14 cellular contexts compared by ENCODE assay signal in genomic region chr2:70127920-70128444, GRCh38. TPM values are rescaled to one million over a fixed set of nuclear protein-coding genes. Genes with fewer than 3 reads are reported as not detected.
DNase-seq lines count a peak whose midpoint lies in the region; ATAC-seq, FAIRE-seq and TF ChIP-seq lines count a peak whose summit lies in the region.
"Had no signal": no experiment of that assay in that cellular context is flagged by ENCODE, and none has a peak within 500 bp of the region (broad histone marks: within the 10 kb centered on the region; RNA-seq: fewer than 3 reads in every experiment).

No MANE protein-coding gene starts in this region.

- TF ChIP-seq CTCF in cardiac muscle cell (IDR thresholded peaks at IDR 0.05; ENCODE audit: low read depth, low read length) = no peak
- TF ChIP-seq CTCF in right atrium auricular region (IDR thresholded peaks at IDR 0.05) = no peak
- TF ChIP-seq CTCF in OCI-LY1 (IDR thresholded peaks at IDR 0.05; ENCODE audit: low read length) = no peak
- TF ChIP-seq CTCF in GM12878 (IDR thresholded peaks at IDR 0.05 in 2 of 3, conservative IDR thresholded peaks at IDR 0.05 in 1 of 3; ENCODE audit: control insufficient read depth in 2 of 3, extremely low read depth in 1 of 3, insufficient read depth in 1 of 3, low read depth in 3 of 3, low read length in 3 of 3) = no peak

- DNase-seq in cardiac muscle cell (ENCODE audit: low read depth in 1 of 2, low spot score in 1 of 2) = peak in 1 of 2 donors; percentile 23
- no peak for DNase-seq in right atrium auricular region (ENCODE audit: low spot score)
- no peak for DNase-seq in GM12878 (ENCODE audit: low read depth, low spot score)
- no peak for DNase-seq in stimulated activated effector memory CD8-positive, alpha-beta T cell treated with anti-CD3 and anti-CD28 coated beads, Interleukin-12 subunit alpha, Interleukin-12 subunit beta, amount 100 ng/mL, for 72 hours (ENCODE audit: low spot score in 2 of 2)
- no peak for DNase-seq in GF-D8 (lab: John Stamatoyannopoulos, UW)
- DNase-seq: effector CD4-positive, alpha-beta T cell; NCI-H1105 treated with DMSO at 0.1 percent for 48 hours; NCI-H524 treated with DMSO at 0.1 percent for 48 hours had no signal

- H3F3A ChIP-seq in OCI-LY1 (ENCODE audit: insufficient read depth, low read length) = peaks cover 6% of the 10 kb centered on the region; the same call in 1 of the 2 replicates

- no TSS peak for BruUV-seq in GM12878 (replicated peaks; lab: Mats Ljungman, UMichigan)

- peak overlapping the region; percentile 21; the same call in 1 of the 2 replicates for H3K4me2 ChIP-seq in OCI-LY1 (ENCODE audit: low read length)
- peak overlapping the region; percentile 48 for H3K4me2 ChIP-seq in GM12878 (ENCODE audit: control insufficient read depth, insufficient read depth)

- RAD21 ChIA-PET in GM12878 (lab: Charles Lee; ENCODE audit: unreplicated experiment) = interaction anchor here (0.9 to 14.2 kb wide), 9 partner anchors 8 to 215 kb away, joined by 3 to 234 read pairs (median 5); partner anchors contain the start of genes MXD1 and PCBP1

- H3K9ac ChIP-seq in OCI-LY1 (ENCODE audit: low read length) (no peak overlapping the region; the same call in 1 of the 2 replicates), GM12878 (ENCODE audit: control insufficient read depth, insufficient read depth, low read length) (peak overlapping the region; percentile 26; the same call in 1 of the 2 replicates)

- no peaks in the 10 kb centered on the region for H3K9me3 Mint-ChIP-seq in stimulated activated effector memory CD8-positive, alpha-beta T cell treated with anti-CD3 and anti-CD28 coated beads, Interleukin-12 subunit alpha, Interleukin-12 subunit beta, amount 100 ng/mL, for 72 hours

- H2AFZ ChIP-seq in OCI-LY1 (ENCODE audit: low read length) = no peak overlapping the region
- H2AFZ ChIP-seq in GM12878 (ENCODE audit: control insufficient read depth, low read depth, low read length) = peak overlapping the region; percentile 45

- TF ChIP-seq POLR2A in GM12878 (IDR thresholded peaks at IDR 0.05; ENCODE audit: low read depth, low read length) = no peak

- POLR2A ChIA-PET in GM12878 (lab: Charles Lee) = interaction anchor here (0.9 to 13.9 kb wide), 6 partner anchors 9 to 41 kb away, joined by 3 to 280 read pairs (median 98); partner anchors contain the start of gene PCBP1

- CTCF ChIA-PET in GM12878 (lab: Yijun Ruan, JAX) = interaction anchor here (1.5 to 1.6 kb wide), 2 partner anchors 12 kb away, joined by 4 to 6 read pairs; no protein-coding TSS in a partner anchor

- H3K79me2 ChIP-seq in OCI-LY1 (ENCODE audit: insufficient read depth, low read length) (no peaks in the 10 kb centered on the region), GM12878 (ENCODE audit: control insufficient read depth, insufficient read depth, low read length) (peaks cover 6% of the 10 kb centered on the region)

- H3K4me1 ChIP-seq in cardiac muscle cell (ENCODE audit: low read depth) (peaks cover 35% of the 10 kb centered on the region), right atrium auricular region (peaks cover 0 to 51% of the 10 kb centered on the region in 2 donors), OCI-LY1 (ENCODE audit: insufficient read depth, low read length, severe bottlenecking) (peaks cover 84% of the 10 kb centered on the region), GM12878 (ENCODE audit: control insufficient read depth, insufficient read depth, low read length) (peaks cover 50% of the 10 kb centered on the region)

- no peaks in the 10 kb centered on the region for H4K20me1 ChIP-seq in OCI-LY1 (ENCODE audit: insufficient read depth, low read length)
- H4K20me1 ChIP-seq in GM12878 (ENCODE audit: control insufficient read depth, insufficient read depth) = no peaks in the 10 kb centered on the region

- WGBS in GM12878 (ENCODE audit: insufficient coverage, insufficient replicate concordance, low lambda C conversion rate, missing lambda C conversion rate) = 0% methylated on average over 1 of the region's 1 CpG

- ATAC-seq in GM12878 (no peak), HG02759 (IDR thresholded peaks at IDR 0.05; ENCODE audit: unreplicated experiment) (no peak), GM21737 (IDR thresholded peaks at IDR 0.05; ENCODE audit: unreplicated experiment) (no peak)
- no peak for ATAC-seq in stimulated activated effector memory CD8-positive, alpha-beta T cell treated with anti-CD3 and anti-CD28 coated beads, Interleukin-12 subunit alpha, Interleukin-12 subunit beta, amount 100 ng/mL, for 72 hours
- ATAC-seq: gastroesophageal sphincter, SK-N-SH treated with all-trans-retinoic acid at 6 μM for 48 hours had no signal

- intact Hi-C loops in GM12878 (cut with micrococcal nuclease; ENCODE audit: unreplicated experiment) = no loop called here

- peaks cover 77% of the 10 kb centered on the region for H3K4me1 Mint-ChIP-seq in stimulated activated effector memory CD8-positive, alpha-beta T cell treated with anti-CD3 and anti-CD28 coated beads, Interleukin-12 subunit alpha, Interleukin-12 subunit beta, amount 100 ng/mL, for 72 hours

- H3K27ac Mint-ChIP-seq in stimulated activated effector memory CD8-positive, alpha-beta T cell treated with anti-CD3 and anti-CD28 coated beads, Interleukin-12 subunit alpha, Interleukin-12 subunit beta, amount 100 ng/mL, for 72 hours = peak overlapping the region; percentile 29

- H3K4me3 Mint-ChIP-seq in stimulated activated effector memory CD8-positive, alpha-beta T cell treated with anti-CD3 and anti-CD28 coated beads, Interleukin-12 subunit alpha, Interleukin-12 subunit beta, amount 100 ng/mL, for 72 hours = no peak overlapping the region

- 0 out of 4 replicates have a peak, but pooled peaks of 1 of the 2 experiments have one; percentile 21 for TF ChIP-seq EP300 in GM12878 (IDR thresholded peaks at IDR 0.05; ENCODE audit: borderline replicate concordance in 1 of 2, control insufficient read depth in 1 of 2, low read depth in 2 of 2, low read length in 2 of 2)

- FAIRE-seq in GM12878 (lab: Jason Lieb, UNC) = no peak

- no peaks in the 10 kb centered on the region for H3K36me3 ChIP-seq in cardiac muscle cell
- H3K36me3 ChIP-seq in right atrium auricular region = no peaks in the 10 kb centered on the region
- no peaks in the 10 kb centered on the region for H3K36me3 ChIP-seq in OCI-LY1 (ENCODE audit: insufficient read depth, low read length)
- H3K36me3 ChIP-seq in GM12878 (ENCODE audit: control insufficient read depth in 2 of 2, insufficient read depth in 2 of 2, low read length in 1 of 2) = no peaks in the 10 kb centered on the region
- H3K36me3 ChIP-seq: ascending aorta, gastroesophageal sphincter had no signal

- H3K9me3 ChIP-seq in cardiac muscle cell (ENCODE audit: low read depth) (no peaks in the 10 kb centered on the region), right atrium auricular region (no peaks in the 10 kb centered on the region), OCI-LY1 (ENCODE audit: low read length) (no peaks in the 10 kb centered on the region), GM12878 (replicated peaks; ENCODE audit: control insufficient read depth, insufficient read depth, low read length) (no peaks in the 10 kb centered on the region)
- H3K9me3 ChIP-seq: ascending aorta, gastroesophageal sphincter had no signal

- SMC1A ChIA-PET in GM12878 (lab: Charles Lee; ENCODE audit: uncharacterized antibody, unreplicated experiment) = interaction anchor here (1.1 to 14.6 kb wide), 8 partner anchors 9 to 403 kb away, joined by 3 to 311 read pairs (median 25); no protein-coding TSS in a partner anchor

- no peak for TF ChIP-seq RAD21 in GM12878 (IDR thresholded peaks at IDR 0.05; ENCODE audit: insufficient read depth, low read depth, low read length)

- H3K27ac ChIP-seq in cardiac muscle cell (peak overlapping the region; percentile 65), right atrium auricular region (no peak overlapping the region), OCI-LY1 (ENCODE audit: low read depth, low read length, poor library complexity, severe bottlenecking) (peak overlapping the region; percentile 97), GM12878 (ENCODE audit: control insufficient read depth, insufficient read depth) (peak overlapping the region; percentile 95)
- H3K27ac ChIP-seq: gastroesophageal sphincter had no signal

- H3K27me3 ChIP-seq in cardiac muscle cell = no peaks in the 10 kb centered on the region
- no peaks in the 10 kb centered on the region for H3K27me3 ChIP-seq in right atrium auricular region
- H3K27me3 ChIP-seq in OCI-LY1 (ENCODE audit: insufficient read depth, low read length) = no peaks in the 10 kb centered on the region
- no peaks in the 10 kb centered on the region for H3K27me3 ChIP-seq in GM12878 (replicated peaks in 1 of 2; ENCODE audit: control insufficient read depth in 2 of 2, insufficient read depth in 2 of 2, low read length in 1 of 2)
- H3K27me3 ChIP-seq: ascending aorta, gastroesophageal sphincter had no signal

- H3K36me3 Mint-ChIP-seq in stimulated activated effector memory CD8-positive, alpha-beta T cell treated with anti-CD3 and anti-CD28 coated beads, Interleukin-12 subunit alpha, Interleukin-12 subunit beta, amount 100 ng/mL, for 72 hours = peaks cover 45% of the 10 kb centered on the region

- no peaks in the 10 kb centered on the region for H3K9me2 ChIP-seq in OCI-LY1 (ENCODE audit: low read depth, low read length)

- H3K4me3 ChIP-seq in cardiac muscle cell (no peak overlapping the region), right atrium auricular region (no peak overlapping the region), OCI-LY1 (ENCODE audit: low read depth, low read length, poor library complexity, severe bottlenecking) (no peak overlapping the region), GM12878 (no peak overlapping the region)
- H3K4me3 ChIP-seq: ascending aorta, gastroesophageal sphincter had no signal

- in situ Hi-C loops in GM12878 (cut with MboI) = no loop called here

RNA-seq across cellular contexts. Expression of gene PCBP1, which starts 40.7 kb away (rescaled TPM):
- total RNA-seq in cardiac muscle cell (87.9 and 127 TPM in 2 replicates), right atrium auricular region (100 to 1,000 TPM; 121 to 147 TPM), GM12878 (2014; rRNA removed) (64.0 and 84.2 TPM in 2 replicates), GM12878 (2014; rRNA removed; fragmentation: Illumina TruSeq; extraction: Trizol) (45.5 and 47.3 TPM in 2 replicates), GM12878 (2021) (494 and 497 TPM in 2 replicates)
- polyA plus RNA-seq in cardiac muscle cell (152 and 166 TPM in 2 replicates), GM12878 (2011; rRNA removed) (83.5 and 121 TPM in 2 replicates), GM12878 (2014; fragmentation: Illumina TruSeq; extraction: Trizol) (304 and 338 TPM in 2 replicates), GM12878 (2014; fragmentation: Nextera tagmentation; extraction: Ambion mirVana) (10 to 100 TPM; 24.4 to 28.9 TPM), GM12878 (2014; rRNA removed) (221 and 272 TPM in 2 replicates), GM12878 (2016; fragmentation: Nextera tagmentation; extraction: Ambion mirVana) (100 to 1,000 TPM; 138 to 259 TPM)
- 26.7 and 27.7 TPM in 2 replicates for total RNA-seq in GM12878 (2013; cell fraction: nucleolus; rRNA removed)
- polyA plus RNA-seq in GM12878 (2011; ENCODE audit: low read depth) = 211 TPM
- polyA plus RNA-seq in GM12878 (2011; cell fraction: cytosol; rRNA removed) = 149 and 196 TPM in 2 replicates
- 123 and 173 TPM in 2 replicates for polyA plus RNA-seq in GM12878 (2011; cell fraction: nucleus; rRNA removed)
- 433 and 458 TPM in 2 replicates for polyA plus RNA-seq in GM12878 (2012)
- polyA minus RNA-seq in GM12878 (2011; rRNA and poly(A)+ RNA removed) = 85.5 and 116 TPM in 2 replicates
- 83.9 and 87.5 TPM in 2 replicates for polyA minus RNA-seq in GM12878 (2011; cell fraction: cytosol; rRNA and poly(A)+ RNA removed)
- 37.4 and 58.0 TPM in 2 replicates for polyA minus RNA-seq in GM12878 (2011; cell fraction: nucleus; rRNA and poly(A)+ RNA removed)

Comparison
In these comparisons a context has a peak if more than half of its experiments do, and no peak if none do; other contexts are left out.
1. H3K27ac ChIP-seq: peak in cardiac muscle cell (single experiment), OCI-LY1 (single experiment) and GM12878 (single experiment); none in right atrium auricular region (0 of 2).